9 cellular contexts compared by ENCODE assay signal in genomic region chr4:6362896-6363295, GRCh38.
DNase-seq lines count a peak whose midpoint lies in the region; ATAC-seq and TF ChIP-seq lines count a peak whose summit lies in the region.
"Had no signal": no experiment of that assay in that cellular context is flagged by ENCODE, and none has a peak within 500 bp of the region (broad histone marks: within the 10 kb centered on the region; RNA-seq: fewer than 3 reads in every experiment).

No MANE protein-coding gene starts in this region.

- peaks cover 3% of the 10 kb centered on the region; the same call in 1 of the 2 replicates for H3K27me3 Mint-ChIP-seq in WTC11 (ENCODE audit: low read depth)

- 28% methylated on average over 8 of the region's 8 CpGs for WGBS in hepatocyte (ENCODE audit: low lambda C conversion rate, missing lambda C conversion rate)

- no peak overlapping the region for H2AFZ ChIP-seq in hepatocyte

- ATAC-seq in WTC11 = peak; percentile 55

- no peaks in the 10 kb centered on the region for H3K79me2 ChIP-seq in hepatocyte

- no peaks in the 10 kb centered on the region for H3K4me1 ChIP-seq in hepatocyte (ENCODE audit: insufficient read depth)

- H3K27ac ChIP-seq in hepatocyte = no peak overlapping the region

- no peaks in the 10 kb centered on the region for H3K9me2 ChIP-seq in hepatocyte (replicated peaks; ENCODE audit: insufficient read depth)

- no peak overlapping the region for H3K4me2 ChIP-seq in hepatocyte

- CTCF ChIA-PET in WTC11 (lab: Charles Lee) = interaction anchor here (0.9 to 2.1 kb wide), 6 partner anchors 31 to 186 kb away, joined by 3 to 11 read pairs (median 4); no protein-coding TSS in a partner anchor

- H3K4me3 ChIP-seq in H7 (ENCODE audit: insufficient read depth, low read depth, low read length) = no peak overlapping the region
- no peak overlapping the region for H3K4me3 ChIP-seq in hepatocyte

- no peaks in the 10 kb centered on the region for H3K9me3 Mint-ChIP-seq in WTC11

- TF ChIP-seq CTCF in WTC11 (IDR thresholded peaks at IDR 0.05) (no peak), hepatocyte (IDR thresholded peaks at IDR 0.05; ENCODE audit: poor library complexity) (no peak)

- no peak overlapping the region for H3K27ac Mint-ChIP-seq in WTC11

- POLR2A ChIA-PET in WTC11 (lab: Charles Lee) = no interaction called here

- H3K27me3 ChIP-seq in H7 (ENCODE audit: control insufficient read depth, insufficient read depth, low read length) (no peaks in the 10 kb centered on the region), hepatocyte (peaks cover 10% of the 10 kb centered on the region)

- no peak overlapping the region for H3K4me3 Mint-ChIP-seq in WTC11

- no peaks in the 10 kb centered on the region for H3K36me3 Mint-ChIP-seq in WTC11

- no peaks in the 10 kb centered on the region for H3K9me3 ChIP-seq in hepatocyte (ENCODE audit: low read depth)

- H3K36me3 ChIP-seq in H7 (replicated peaks; ENCODE audit: control insufficient read depth, insufficient read depth, low read length) (no peaks in the 10 kb centered on the region), hepatocyte (replicated peaks; ENCODE audit: insufficient read depth, low read depth) (no peaks in the 10 kb centered on the region)

- DNase-seq in AG08396 (ENCODE audit: low spot score) (peak; percentile 56), H7 (peak; percentile 88), WTC11 (ENCODE audit: low spot score) (peak; percentile 77), hepatocyte (ENCODE audit: low spot score) (peak; percentile 65), NCI-H1092 (lab: John Stamatoyannopoulos, UW) (no peak), dedifferentiated amniotic fluid mesenchymal stem cell (ENCODE audit: extremely low spot score) (no peak), cerebellar cortex (ENCODE audit: low spot score) (no peak), HCEC 1CT (no peak)
- DNase-seq: NCI-H1436 treated with DMSO at 0.1 percent for 48 hours had no signal

- H3K4me1 Mint-ChIP-seq in WTC11 = peaks cover 11% of the 10 kb centered on the region

- no peaks in the 10 kb centered on the region for H4K20me1 ChIP-seq in hepatocyte (ENCODE audit: insufficient read depth, poor library complexity, severe bottlenecking)

TF ChIP-seq in WTC11, 78 proteins besides CTCF, POLR2A, EP300 and RAD21 (continues in another document):
- TF ChIP-seq TEAD4 (CRISPR knock-in tag; IDR thresholded peaks at IDR 0.05) (peak; percentile 85; the same call in 1 of the 2 replicates), SMAD3 (CRISPR knock-in tag; IDR thresholded peaks at IDR 0.05; ENCODE audit: borderline replicate concordance) (peak; percentile 88; the same call in 1 of the 2 replicates), USF1 (CRISPR knock-in tag; IDR thresholded peaks at IDR 0.05) (peak; percentile 68; the same call in 1 of the 2 replicates), ESRRA (CRISPR knock-in tag; IDR thresholded peaks at IDR 0.05; ENCODE audit: borderline replicate concordance) (peak; percentile 84; the same call in 1 of the 2 replicates), HMGA2 (CRISPR knock-in tag; IDR thresholded peaks at IDR 0.05) (no peak), ETV6 (CRISPR knock-in tag; IDR thresholded peaks at IDR 0.05) (peak; percentile 61; the same call in 1 of the 2 replicates), AR (CRISPR knock-in tag; IDR thresholded peaks at IDR 0.05) (no peak), ZNF396 (CRISPR knock-in tag; IDR thresholded peaks at IDR 0.05; ENCODE audit: borderline replicate concordance) (no peak), CBFB (CRISPR knock-in tag; IDR thresholded peaks at IDR 0.05; ENCODE audit: low read depth) (0 out of 2 replicates have a peak, but pooled peaks have one; percentile 41), TCF7 (CRISPR knock-in tag; IDR thresholded peaks at IDR 0.05; ENCODE audit: low read depth) (no peak), FOXK1 (CRISPR knock-in tag; IDR thresholded peaks at IDR 0.05) (peak; percentile 83), ZBTB43 (CRISPR knock-in tag; IDR thresholded peaks at IDR 0.05) (no peak), FOXJ3 (CRISPR knock-in tag; IDR thresholded peaks at IDR 0.05; ENCODE audit: borderline replicate concordance) (no peak)
- TF ChIP-seq, protein P1, sequence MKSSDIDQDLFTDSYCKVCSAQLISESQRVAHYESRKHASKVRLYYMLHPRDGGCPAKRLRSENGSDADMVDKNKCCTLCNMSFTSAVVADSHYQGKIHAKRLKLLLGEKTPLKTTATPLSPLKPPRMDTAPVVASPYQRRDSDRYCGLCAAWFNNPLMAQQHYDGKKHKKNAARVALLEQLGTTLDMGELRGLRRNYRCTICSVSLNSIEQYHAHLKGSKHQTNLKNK (CRISPR knock-in tag; IDR thresholded peaks at IDR 0.05) = no peak
- TF ChIP-seq, protein P2, sequence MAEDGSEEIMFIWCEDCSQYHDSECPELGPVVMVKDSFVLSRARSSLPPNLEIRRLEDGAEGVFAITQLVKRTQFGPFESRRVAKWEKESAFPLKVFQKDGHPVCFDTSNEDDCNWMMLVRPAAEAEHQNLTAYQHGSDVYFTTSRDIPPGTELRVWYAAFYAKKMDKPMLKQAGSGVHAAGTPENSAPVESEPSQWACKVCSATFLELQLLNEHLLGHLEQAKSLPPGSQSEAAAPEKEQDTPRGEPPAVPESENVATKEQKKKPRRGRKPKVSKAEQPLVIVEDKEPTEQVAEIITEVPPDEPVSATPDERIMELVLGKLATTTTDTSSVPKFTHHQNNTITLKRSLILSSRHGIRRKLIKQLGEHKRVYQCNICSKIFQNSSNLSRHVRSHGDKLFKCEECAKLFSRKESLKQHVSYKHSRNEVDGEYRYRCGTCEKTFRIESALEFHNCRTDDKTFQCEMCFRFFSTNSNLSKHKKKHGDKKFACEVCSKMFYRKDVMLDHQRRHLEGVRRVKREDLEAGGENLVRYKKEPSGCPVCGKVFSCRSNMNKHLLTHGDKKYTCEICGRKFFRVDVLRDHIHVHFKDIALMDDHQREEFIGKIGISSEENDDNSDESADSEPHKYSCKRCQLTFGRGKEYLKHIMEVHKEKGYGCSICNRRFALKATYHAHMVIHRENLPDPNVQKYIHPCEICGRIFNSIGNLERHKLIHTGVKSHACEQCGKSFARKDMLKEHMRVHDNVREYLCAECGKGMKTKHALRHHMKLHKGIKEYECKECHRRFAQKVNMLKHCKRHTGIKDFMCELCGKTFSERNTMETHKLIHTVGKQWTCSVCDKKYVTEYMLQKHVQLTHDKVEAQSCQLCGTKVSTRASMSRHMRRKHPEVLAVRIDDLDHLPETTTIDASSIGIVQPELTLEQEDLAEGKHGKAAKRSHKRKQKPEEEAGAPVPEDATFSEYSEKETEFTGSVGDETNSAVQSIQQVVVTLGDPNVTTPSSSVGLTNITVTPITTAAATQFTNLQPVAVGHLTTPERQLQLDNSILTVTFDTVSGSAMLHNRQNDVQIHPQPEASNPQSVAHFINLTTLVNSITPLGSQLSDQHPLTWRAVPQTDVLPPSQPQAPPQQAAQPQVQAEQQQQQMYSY (CRISPR knock-in tag; IDR thresholded peaks at IDR 0.05) = no peak

Comparison
In these comparisons a context has a peak if more than half of its experiments do, and no peak if none do; other contexts are left out.
1. DNase-seq: peak in AG08396 (single experiment), H7 (single experiment), WTC11 (single experiment) and hepatocyte (single experiment); none in NCI-H1092 (single experiment), dedifferentiated amniotic fluid mesenchymal stem cell (single experiment), cerebellar cortex (single experiment) and HCEC 1CT (single experiment).